In genomic region chr4:1379801-1380331, GRCh38 we compare ENCODE assay signal across 28 cellular contexts. TPM values are rescaled to one million over a fixed set of nuclear protein-coding genes. Genes with fewer than 3 reads are reported as not detected.
"Had no signal": no experiment of that assay in that cellular context is flagged by ENCODE, and none has a peak within 500 bp of the region (broad histone marks: within the 10 kb centered on the region; RNA-seq: fewer than 3 reads in every experiment).

No MANE protein-coding gene starts in this region.

- H3K27me3 ChIP-seq: left lung, thyroid gland had no signal

- H3K9me3 Mint-ChIP-seq: memory B cell; stimulated activated naive CD8-positive, alpha-beta T cell treated with anti-CD3 and anti-CD28 coated beads, Interleukin-15, Interleukin-2, amounts not matched to agents 100 ng/mL and 50 ng/mL, for 24 hours had no signal

- ATAC-seq: activated CD8-positive, alpha-beta T cell treated with anti-CD3 and anti-CD28 coated beads, Interleukin-2, amount 10 ng/mL, durations not matched to agents 7 days and 5 days; left lung had no signal

- H3K27ac ChIP-seq: left lung, thyroid gland had no signal

- H3K9ac ChIP-seq: SK-N-SH had no signal

- H3K27me3 Mint-ChIP-seq: activated naive CD8-positive, alpha-beta T cell; memory B cell; stimulated activated naive CD8-positive, alpha-beta T cell treated with anti-CD3 and anti-CD28 coated beads, Interleukin-15, Interleukin-2, amounts not matched to agents 100 ng/mL and 50 ng/mL, for 24 hours had no signal

- H3K4me3 Mint-ChIP-seq: activated CD8-positive, alpha-beta T cell treated with anti-CD3 and anti-CD28 coated beads, Interleukin-2, amount 10 ng/mL, durations not matched to agents 7 days and 5 days; activated naive CD8-positive, alpha-beta T cell; memory B cell; stimulated activated naive CD8-positive, alpha-beta T cell treated with anti-CD3 and anti-CD28 coated beads, Interleukin-15, Interleukin-2, amounts not matched to agents 100 ng/mL and 50 ng/mL, for 24 hours had no signal

- H3K4me1 Mint-ChIP-seq: memory B cell had no signal

- H3K4me2 ChIP-seq: SK-N-SH had no signal

- DNase-seq: activated CD4-positive, alpha-beta T cell treated with anti-CD3 and anti-CD28 coated beads for 1 hour; activated CD4-positive, alpha-beta T cell treated with anti-CD3 and anti-CD28 coated beads, Interleukin-2, amount 50 U/mL, for 1 hour; activated CD8-positive, alpha-beta T cell treated with anti-CD3 and anti-CD28 coated beads, Interleukin-2, amount 10 ng/mL, durations not matched to agents 7 days and 5 days; activated gamma-delta T cell treated with Interleukin-2 at 50 U/mL for 16 hours; activated T-cell treated with anti-CD3 and anti-CD28 coated beads, Interleukin-2, amount 50 U/mL, for 1 hour; amniotic stem cell; cerebellar nuclear complex; cortex of kidney; foreskin fibroblast; occipital lobe; SK-N-SH; stimulated activated CD4-positive, alpha-beta T cell treated with anti-CD3 and anti-CD28 coated beads, Interleukin-12 subunit alpha, Interleukin-12 subunit beta, amount 100 ng/mL, for 4 hours; stimulated activated CD4-positive, alpha-beta T cell treated with anti-CD3 and anti-CD28 coated beads, Interleukin-4, amount 100 ng/mL, for 4 hours; substantia nigra; thyroid gland had no signal

- H3K36me3 Mint-ChIP-seq: activated naive CD8-positive, alpha-beta T cell; memory B cell had no signal

- H3K27ac Mint-ChIP-seq: activated CD8-positive, alpha-beta T cell treated with anti-CD3 and anti-CD28 coated beads, Interleukin-2, amount 10 ng/mL, durations not matched to agents 7 days and 5 days; activated naive CD8-positive, alpha-beta T cell; memory B cell; stimulated activated naive CD8-positive, alpha-beta T cell treated with anti-CD3 and anti-CD28 coated beads, Interleukin-15, Interleukin-2, amounts not matched to agents 100 ng/mL and 50 ng/mL, for 24 hours had no signal

- H3K9me3 ChIP-seq: left lung, SK-N-SH, thyroid gland had no signal

- H3K4me1 ChIP-seq: left lung, thyroid gland had no signal

- H3K4me3 ChIP-seq: left lung, thyroid gland had no signal

RNA-seq across cellular contexts. Expression of gene NKX1-1, which starts 26.4 kb away (rescaled TPM):
- total RNA-seq: activated CD8-positive, alpha-beta T cell treated with anti-CD3 and anti-CD28 coated beads, Interleukin-2, amount 10 ng/mL, durations not matched to agents 7 days and 5 days; bronchial epithelial cell; epithelial cell of proximal tubule; fibroblast of lung; kidney epithelial cell; left lung; myocyte; occipital lobe; renal cortical epithelial cell; T-helper 2 cell treated with Interferon-gamma antibody and Interleukin-4, amounts not matched to agents 100 ng/mL and 5 ng/mL, for 36 hours; thyroid gland; ureter had no signal
- polyA plus RNA-seq: fibroblast of lung, neural cell, SK-N-SH had no signal
